Comparison of ENCODE assay signal across 8 cellular contexts in genomic region chr7:1536768-1537630, GRCh38. TPM values are rescaled to one million over a fixed set of nuclear protein-coding genes. Genes with fewer than 3 reads are reported as not detected.
DNase-seq lines count a peak whose midpoint lies in the region; ATAC-seq, FAIRE-seq and TF ChIP-seq lines count a peak whose summit lies in the region.

No MANE protein-coding gene starts in this region.

- TF ChIP-seq POLR2A in H1 (IDR thresholded peaks at IDR 0.05; ENCODE audit: control extremely low read depth in 1 of 2, low read depth in 2 of 2, low read length in 2 of 2) = peak in 1 of 2 experiments; percentile 49; a peak in 1 of 3 replicates

- peak overlapping the region; percentile 92; the same call in 1 of the 2 replicates for H4K8ac ChIP-seq in H1 (ENCODE audit: extremely low read depth, insufficient read depth, low read length)

- peak overlapping the region; percentile 97 for H4K91ac ChIP-seq in H1 (replicated peaks; ENCODE audit: insufficient read length, low read length)

- FAIRE-seq in H1 (lab: Jason Lieb, UNC) = no peak

- WGBS in H1 (ENCODE audit: extremely low coverage in 1 of 2, insufficient coverage in 1 of 2, insufficient read length in 1 of 2, insufficient replicate concordance in 2 of 2, low coverage in 1 of 2, low lambda C conversion rate in 2 of 2, missing lambda C conversion rate in 1 of 2), 2 experiments = 40% methylated on average over 50 of the region's 57 CpGs; no CpG with 5 or more reads in 1 of the 2 experiments
- WGBS in lung, 2 donors = 34 to 65% methylated on average over 55 to 57 of the region's 57 CpGs

- H3K9me3 ChIP-seq in H1 (ENCODE audit: insufficient read depth in 2 of 2, low read depth in 1 of 2, low read length in 1 of 2) = no peaks in the 10 kb centered on the region
- H3K9me3 ChIP-seq in lung (ENCODE audit: control insufficient read depth in 2 of 2, insufficient read depth in 1 of 2, low read length in 1 of 2) = no peaks in the 10 kb centered on the region
- no peaks in the 10 kb centered on the region for H3K9me3 ChIP-seq in tibial artery

- H3K4me1 ChIP-seq in H1 (replicated peaks in 1 of 4; ENCODE audit: control insufficient read depth in 3 of 4, insufficient read depth in 4 of 4, low read length in 3 of 4) (peaks cover 10 to 38% (median 26%) of the 10 kb centered on the region in 4 experiments; a peak in 6 of 7 replicates), lung (ENCODE audit: control insufficient read depth in 2 of 2, insufficient read depth in 2 of 2, low read length in 2 of 2) (peaks cover 7 to 30% of the 10 kb centered on the region in 2 donors), tibial artery (peaks cover 21 to 73% (median 59%) of the 10 kb centered on the region in 4 donors)

- H3K56ac ChIP-seq in H1 (replicated peaks; ENCODE audit: insufficient read length, low read depth, low read length) = no peak overlapping the region

- no peak overlapping the region; the same call in 1 of the 2 replicates for H3K18ac ChIP-seq in H1 (ENCODE audit: extremely low read depth, low read length)

- no peak overlapping the region for H3K23ac ChIP-seq in H1 (ENCODE audit: insufficient read length)

- H3K27me3 ChIP-seq in H1 (replicated peaks in 1 of 4; ENCODE audit: control insufficient read depth in 3 of 4, extremely low read depth in 1 of 4, insufficient read depth in 3 of 4, low read length in 3 of 4) (no peaks in the 10 kb centered on the region), lung (ENCODE audit: control insufficient read depth, insufficient read depth) (no peaks in the 10 kb centered on the region), tibial artery (no peaks in the 10 kb centered on the region)

- CTCF ChIA-PET in H1 (lab: Charles Lee; ENCODE audit: partially characterized antibody) = interaction anchor here (0.7 to 3.7 kb wide), 7 partner anchors 9 to 104 kb away, joined by 3 to 18 read pairs (median 7); partner anchors contain the start of gene TMEM184A

- POLR2A ChIA-PET in H1 (lab: Charles Lee; ENCODE audit: partially characterized antibody) = interaction anchor here (0.9 to 2.5 kb wide), 4 partner anchors 8 to 62 kb away, joined by 3 to 8 read pairs (median 3); no protein-coding TSS in a partner anchor

- H3K4me3 ChIP-seq in H1 (ENCODE audit: extremely low read depth in 1 of 4, insufficient read depth in 2 of 4, low read depth in 3 of 4, low read length in 4 of 4) (peak overlapping the region in 1 of 4 experiments; percentile 36; a peak in 2 of 8 replicates), lung (peak overlapping the region; percentile 43), tibial artery (peak overlapping the region; percentile 62 to 76)

- H2AK5ac ChIP-seq in H1 (ENCODE audit: low read depth, low read length) = no peak overlapping the region; the same call in 1 of the 2 replicates

- H3K36me3 ChIP-seq in H1 (ENCODE audit: control insufficient read depth in 2 of 4, insufficient read depth in 4 of 4, low read length in 3 of 4) = peaks cover 0 to 17% (median 0%) of the 10 kb centered on the region in 4 experiments; a peak in 4 of 8 replicates
- H3K36me3 ChIP-seq in lung (ENCODE audit: control insufficient read depth in 2 of 2, insufficient read depth in 2 of 2, low read length in 2 of 2) = peaks cover 5 to 37% of the 10 kb centered on the region in 2 donors
- peaks cover 22 to 42% (median 26%) of the 10 kb centered on the region in 3 donors for H3K36me3 ChIP-seq in tibial artery

- H2BK5ac ChIP-seq in H1 (ENCODE audit: low read depth, low read length) = peak overlapping the region; percentile 86

- peaks cover 17% of the 10 kb centered on the region for H3K79me1 ChIP-seq in H1 (ENCODE audit: low read depth, low read length)

- H3K14ac ChIP-seq in H1 (ENCODE audit: insufficient read length) = no peak overlapping the region

- peaks cover 0 to 63% of the 10 kb centered on the region in 2 experiments; a peak in 3 of 4 replicates for H3K79me2 ChIP-seq in H1 (ENCODE audit: control insufficient read depth in 1 of 2, insufficient read depth in 2 of 2, low read length in 2 of 2)

- H3K27ac ChIP-seq in H1 (ENCODE audit: low read depth, low read length) (peak overlapping the region; percentile 60), lung (ENCODE audit: low read depth in 1 of 2, low read length in 1 of 2) (peak overlapping the region; percentile 97), tibial artery (peak overlapping the region; percentile 99 to 100)

- TF ChIP-seq RAD21 in H1 (IDR thresholded peaks at IDR 0.05 in 1 of 2, conservative IDR thresholded peaks at IDR 0.05 in 1 of 2; ENCODE audit: low read depth in 2 of 2, low read length in 2 of 2) = no peak

- H2AFZ ChIP-seq in H1 (ENCODE audit: low read length) = no peak overlapping the region

- H4K5ac ChIP-seq in H1 (ENCODE audit: insufficient read length, low read depth, low read length) = no peak overlapping the region

- DNase-seq in AG20443 (ENCODE audit: low spot score) (peak; percentile 96), MV-4-11 (lab: John Stamatoyannopoulos, UW) (peak; percentile 17), H1 (ENCODE audit: low read depth in 1 of 2, low spot score in 2 of 2) (peak in 1 of 2 experiments; percentile 71), lung (ENCODE audit: low spot score) (peak; percentile 91), tibial artery (peak; percentile 97 to 99), NCI-H2107 treated with DMSO at 0.1 percent for 48 hours (lab: John Stamatoyannopoulos, UW; ENCODE audit: unreplicated experiment) (no peak), NCI-H526 (lab: John Stamatoyannopoulos, UW) (no peak), HUDEP-2 (lab: John Stamatoyannopoulos, UW; ENCODE audit: unreplicated experiment in 76 of 76) (no peak)

- H2BK20ac ChIP-seq in H1 (ENCODE audit: low read length) = no peak overlapping the region

- intact Hi-C loops in tibial artery (cut with DNase I; ENCODE audit: low total_unique reads) = loop anchor here (2.0 kb wide), 1 partner anchor 32 kb away; the partner anchor contains the start of gene INTS1

- peak overlapping the region; percentile 4 to 63; a peak in 2 of 4 replicates for H3K4me2 ChIP-seq in H1 (ENCODE audit: insufficient read depth in 1 of 2, low read depth in 2 of 2, low read length in 2 of 2)

- H2BK15ac ChIP-seq in H1 (ENCODE audit: low read length) = no peak overlapping the region

- H3K9ac ChIP-seq in H1 (replicated peaks in 1 of 4; ENCODE audit: extremely low read depth in 1 of 4, low read depth in 3 of 4, low read length in 3 of 4) = peak overlapping the region in 2 of 4 experiments; percentile 4 to 41; a peak in 2 of 7 replicates

- H2BK120ac ChIP-seq in H1 (replicated peaks; ENCODE audit: low read depth, low read length) = no peak overlapping the region

- no peak for TF ChIP-seq CTCF in H1 (IDR thresholded peaks at IDR 0.05; ENCODE audit: control extremely low read depth in 1 of 3, insufficient read depth in 1 of 3, low read depth in 1 of 3, low read length in 3 of 3)
- no peak for TF ChIP-seq CTCF in lung (IDR thresholded peaks at IDR 0.05; ENCODE audit: control extremely low read depth, extremely low read depth)
- TF ChIP-seq CTCF in tibial artery (IDR thresholded peaks at IDR 0.05) = peak in 1 of 2 experiments; percentile 5

- no peak for TF ChIP-seq EP300 in H1 (IDR thresholded peaks at IDR 0.05; ENCODE audit: borderline replicate concordance in 1 of 2, low read depth in 2 of 2, low read length in 2 of 2)

- H4K20me1 ChIP-seq in H1 (replicated peaks in 1 of 2; ENCODE audit: control insufficient read depth in 1 of 2, insufficient read depth in 2 of 2, low read length in 2 of 2) = peaks cover 15 to 23% of the 10 kb centered on the region in 2 experiments

- no peaks in the 10 kb centered on the region for H3K23me2 ChIP-seq in H1 (ENCODE audit: low read depth, low read length)

- peak overlapping the region; percentile 90; the same call in 1 of the 2 replicates for H2BK12ac ChIP-seq in H1 (ENCODE audit: low read depth, low read length)

- peak; percentile 69 for ATAC-seq in lung (ENCODE audit: insufficient read depth, low FRiP score)

- peak overlapping the region; percentile 38 for H3K4ac ChIP-seq in H1 (replicated peaks; ENCODE audit: insufficient read length, low read depth, low read length)

RNA-seq across cellular contexts. Expression of gene MAFK, which starts 6.5 kb away (rescaled TPM):
- 16.8 and 17.3 TPM in 2 replicates for total RNA-seq in H1 (2021; fragmentation: NEBNext Ultra II Directional; extraction: Animal tissue kit (Norgen Biotek cat#: 25700))
- polyA plus RNA-seq in H1 (2011; rRNA removed) (5.5 and 6.9 TPM in 2 replicates), lung (10 to 100 TPM; 54.7 to 76.7 TPM)
- 7.6 TPM for polyA plus RNA-seq in H1 (2011; cell fraction: cytosol; rRNA removed)
- 27.0 TPM for polyA plus RNA-seq in H1 (2011; cell fraction: nucleus; rRNA removed)
- 9.8 to 15.5 TPM (median 13.5 TPM) in 4 replicates for polyA plus RNA-seq in H1 (2012, experiment 1 of 2)
- polyA plus RNA-seq in H1 (2012, experiment 2 of 2) = 8.5 TPM
- 7.6 TPM for polyA plus RNA-seq in H1 (2013, experiment 1 of 2)
- 7.8 TPM for polyA plus RNA-seq in H1 (2013, experiment 2 of 2)
- 2.3 and 2.4 TPM in 2 replicates for polyA minus RNA-seq in H1 (2011; rRNA and poly(A)+ RNA removed)
- polyA minus RNA-seq in H1 (2011; cell fraction: cytosol; rRNA and poly(A)+ RNA removed) = 8.1 TPM
- 7.7 TPM for polyA minus RNA-seq in H1 (2011; cell fraction: nucleus; rRNA and poly(A)+ RNA removed)
- total RNA-seq in lung = 10 to 100 TPM; 17.0 to 58.5 TPM

RNA-seq across cellular contexts. Expression of gene TMEM184A, which starts 19.0 kb away (rescaled TPM):
- total RNA-seq in H1 (2021; fragmentation: NEBNext Ultra II Directional; extraction: Animal tissue kit (Norgen Biotek cat#: 25700)) = 1.5 and 1.8 TPM in 2 replicates
- polyA plus RNA-seq in H1 (2011; rRNA removed) (2.1 and 3.0 TPM in 2 replicates), lung (1 to 10 TPM; 6.8 to 9.9 TPM)
- polyA plus RNA-seq in H1 (2011; cell fraction: cytosol; rRNA removed) = 2.0 TPM
- 11.1 TPM for polyA plus RNA-seq in H1 (2011; cell fraction: nucleus; rRNA removed)
- polyA plus RNA-seq in H1 (2012, experiment 1 of 2) = 1.0 to 1.7 TPM (median 1.3 TPM) in 4 replicates
- polyA plus RNA-seq in H1 (2012, experiment 2 of 2) = 0.89 TPM
- 1.6 TPM for polyA plus RNA-seq in H1 (2013, experiment 1 of 2)
- polyA plus RNA-seq in H1 (2013, experiment 2 of 2) = 1.3 TPM
- 1.5 and 2.9 TPM in 2 replicates for polyA minus RNA-seq in H1 (2011; rRNA and poly(A)+ RNA removed)
- polyA minus RNA-seq in H1 (2011; cell fraction: cytosol; rRNA and poly(A)+ RNA removed) = 2.5 TPM
- 5.4 TPM for polyA minus RNA-seq in H1 (2011; cell fraction: nucleus; rRNA and poly(A)+ RNA removed)
- total RNA-seq in lung = 10 to 100 TPM in 1 of 2 donors, 1 to 10 TPM in 1; 1.8 to 11.8 TPM

RNA-seq across cellular contexts. Expression of gene INTS1, which starts 32.8 kb away (rescaled TPM):
- 104 and 116 TPM in 2 replicates for total RNA-seq in H1 (2021; fragmentation: NEBNext Ultra II Directional; extraction: Animal tissue kit (Norgen Biotek cat#: 25700))
- polyA plus RNA-seq in H1 (2011; rRNA removed) (76.9 and 115 TPM in 2 replicates), lung (10 to 100 TPM; 45.8 to 46.2 TPM)
- polyA plus RNA-seq in H1 (2011; cell fraction: cytosol; rRNA removed) = 49.6 TPM
- polyA plus RNA-seq in H1 (2011; cell fraction: nucleus; rRNA removed) = 250 TPM
- 41.9 to 92.6 TPM (median 87.4 TPM) in 4 replicates for polyA plus RNA-seq in H1 (2012, experiment 1 of 2)
- 126 TPM for polyA plus RNA-seq in H1 (2012, experiment 2 of 2)
- 56.2 TPM for polyA plus RNA-seq in H1 (2013, experiment 1 of 2)
- 50.8 TPM for polyA plus RNA-seq in H1 (2013, experiment 2 of 2)
- 37.2 and 46.1 TPM in 2 replicates for polyA minus RNA-seq in H1 (2011; rRNA and poly(A)+ RNA removed)
- polyA minus RNA-seq in H1 (2011; cell fraction: cytosol; rRNA and poly(A)+ RNA removed) = 61.9 TPM
- 96.2 TPM for polyA minus RNA-seq in H1 (2011; cell fraction: nucleus; rRNA and poly(A)+ RNA removed)
- 100 to 1,000 TPM in 1 of 2 donors, 10 to 100 TPM in 1; 31.2 to 121 TPM for total RNA-seq in lung

RNA-seq across cellular contexts. Expression of gene PSMG3, which starts 32.8 kb away (rescaled TPM):
- total RNA-seq in H1 (2021; fragmentation: NEBNext Ultra II Directional; extraction: Animal tissue kit (Norgen Biotek cat#: 25700)) = 30.2 and 32.0 TPM in 2 replicates
- polyA plus RNA-seq in H1 (2011; rRNA removed) = 62.0 and 69.8 TPM in 2 replicates
- 85.4 TPM for polyA plus RNA-seq in H1 (2011; cell fraction: cytosol; rRNA removed)
- 57.2 TPM for polyA plus RNA-seq in H1 (2011; cell fraction: nucleus; rRNA removed)
- polyA plus RNA-seq in H1 (2012, experiment 1 of 2) = 36.8 to 57.3 TPM (median 50.2 TPM) in 4 replicates
- 57.9 TPM for polyA plus RNA-seq in H1 (2012, experiment 2 of 2)
- 21.9 TPM for polyA plus RNA-seq in H1 (2013, experiment 1 of 2)
- 20.0 TPM for polyA plus RNA-seq in H1 (2013, experiment 2 of 2)
- 10.6 and 11.2 TPM in 2 replicates for polyA minus RNA-seq in H1 (2011; rRNA and poly(A)+ RNA removed)
- 13.8 TPM for polyA minus RNA-seq in H1 (2011; cell fraction: cytosol; rRNA and poly(A)+ RNA removed)
- 9.8 TPM for polyA minus RNA-seq in H1 (2011; cell fraction: nucleus; rRNA and poly(A)+ RNA removed)
- total RNA-seq in lung = 10 to 100 TPM; 10.7 to 30.9 TPM
- polyA plus RNA-seq in lung = 10 to 100 TPM; 52.8 to 86.7 TPM

Comparison
In these comparisons a context has a peak if more than half of its experiments do, and no peak if none do; other contexts are left out.
1. DNase-seq: peak in AG20443 (single experiment), MV-4-11 (single experiment), lung (single experiment) and tibial artery (2 of 2); none in NCI-H2107 treated with DMSO at 0.1 percent for 48 hours (single experiment), NCI-H526 (0 of 2) and HUDEP-2 (0 of 76).
2. Peak in every context shown above with its lines, with median percentiles within 50 percentile points of each other: H3K27ac ChIP-seq.